8 cellular contexts compared by ENCODE assay signal in the genomic region with DNA sequence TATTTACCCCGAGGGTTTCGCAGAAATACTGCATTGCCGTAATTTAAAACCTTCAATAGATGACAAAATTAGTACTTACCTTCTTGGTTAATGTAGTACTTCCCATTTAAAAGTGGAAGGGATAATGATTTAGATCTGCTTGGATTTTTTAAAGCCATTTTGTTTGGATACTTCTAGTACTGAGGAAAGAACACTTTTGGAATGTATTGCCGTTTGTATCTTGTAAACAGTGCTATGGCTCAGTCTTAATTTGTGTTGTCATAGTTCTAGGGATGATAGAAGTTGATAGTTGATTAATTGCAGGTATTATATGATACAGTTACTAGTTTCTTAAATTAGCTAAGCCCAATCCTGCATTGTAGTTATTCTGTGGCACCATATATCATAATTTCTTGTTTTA. TPM values are rescaled to one million over a fixed set of nuclear protein-coding genes. Genes with fewer than 3 reads are reported as not detected.
A peak's percentile ranks its signal among the peaks of the same experiment; 100 is the strongest.
DNase-seq lines count a peak whose midpoint lies in the region; ATAC-seq, FAIRE-seq and TF ChIP-seq lines count a peak whose summit lies in the region.

No MANE protein-coding gene starts in this region.

- DNase-seq in GM18507 (ENCODE audit: extremely low spot score, insufficient read length, low read depth) (no peak), Peyer's patch (no peak), fibroblast of lung (ENCODE audit: low read depth in 2 of 2) (no peak), gastrocnemius medialis (no peak), DMS153 treated with DMSO at 0.1 percent for 48 hours (lab: John Stamatoyannopoulos, UW; ENCODE audit: unreplicated experiment) (no peak), nucleus accumbens (lab: John Stamatoyannopoulos, UW) (no peak)

- H3K4me2 ChIP-seq in fibroblast of lung (ENCODE audit: extremely low read depth, insufficient read depth, low read length) = peak overlapping the region; percentile 76

- H3K79me2 ChIP-seq in fibroblast of lung (ENCODE audit: control insufficient read depth, insufficient read depth, low read length) = peaks cover 87% of the 10 kb centered on the region

- TF ChIP-seq POLR2A in Peyer's patch (IDR thresholded peaks at IDR 0.05) (no peak), gastrocnemius medialis (IDR thresholded peaks at IDR 0.05) (no peak)

- H3K4me1 ChIP-seq in Peyer's patch (peaks cover 0 to 41% (median 4%) of the 10 kb centered on the region in 4 donors), fibroblast of lung (ENCODE audit: control insufficient read depth, extremely low read depth, insufficient read depth, low read length) (peaks cover 16% of the 10 kb centered on the region), gastrocnemius medialis (peaks cover 74 to 75% of the 10 kb centered on the region in 2 donors)

- H3K9me3 ChIP-seq in Peyer's patch = no peaks in the 10 kb centered on the region
- no peaks in the 10 kb centered on the region for H3K9me3 ChIP-seq in fibroblast of lung (ENCODE audit: control insufficient read depth, insufficient read depth, low read depth, low read length)
- H3K9me3 ChIP-seq in gastrocnemius medialis = no peaks in the 10 kb centered on the region

- intact Hi-C loops in gastrocnemius medialis (cut with DNase I; ENCODE audit: low total_unique reads) = no loop called here

- in situ Hi-C loops in gastrocnemius medialis (cut with MboI; ENCODE audit: low sequenced_read_pairs in 4 of 4) = loop anchor here in 2 of 4 donors (10.0 to 25.0 kb wide), 2 partner anchors 235 to 487 kb away; no protein-coding TSS in a partner anchor

- H2AFZ ChIP-seq in fibroblast of lung (ENCODE audit: low read length) = no peak overlapping the region

- H3K27ac ChIP-seq in Peyer's patch (no peak overlapping the region), fibroblast of lung (ENCODE audit: insufficient read depth, low read length) (no peak overlapping the region), gastrocnemius medialis (peak overlapping the region; percentile 90 to 97 (median 96))

- no peak overlapping the region for H3K9ac ChIP-seq in fibroblast of lung (ENCODE audit: insufficient read depth, low read length)

- H3K27me3 ChIP-seq in Peyer's patch = no peaks in the 10 kb centered on the region
- H3K27me3 ChIP-seq in fibroblast of lung (ENCODE audit: control insufficient read depth, insufficient read depth, low read length) = no peaks in the 10 kb centered on the region
- H3K27me3 ChIP-seq in gastrocnemius medialis = no peaks in the 10 kb centered on the region

- no peak for TF ChIP-seq CTCF in Peyer's patch (IDR thresholded peaks at IDR 0.05)
- TF ChIP-seq CTCF in fibroblast of lung (conservative IDR thresholded peaks at IDR 0.05 in 1 of 2, IDR thresholded peaks at IDR 0.05 in 1 of 2; ENCODE audit: low read depth in 1 of 2, low read length in 2 of 2) = no peak
- TF ChIP-seq CTCF in gastrocnemius medialis (IDR thresholded peaks at IDR 0.05 in 4 of 5, conservative IDR thresholded peaks at IDR 0.05 in 1 of 5) = no peak

- H3K36me3 ChIP-seq in Peyer's patch (peaks cover 0 to 11% (median 0%) of the 10 kb centered on the region in 3 donors), fibroblast of lung (ENCODE audit: control insufficient read depth, insufficient read depth, low read length) (peaks cover 4% of the 10 kb centered on the region), gastrocnemius medialis (no peaks in the 10 kb centered on the region)

- H3K4me3 ChIP-seq in Peyer's patch (peak overlapping the region in 3 of 4 donors; percentile 92 to 94 (median 94)), fibroblast of lung (replicated peaks in 1 of 4; ENCODE audit: control extremely low read depth in 1 of 4, insufficient read depth in 1 of 4, low read depth in 3 of 4, low read length in 4 of 4) (peak overlapping the region; percentile 66 to 95 (median 84)), gastrocnemius medialis (peak overlapping the region; percentile 63 to 90 (median 75))

- H4K20me1 ChIP-seq in fibroblast of lung (ENCODE audit: control insufficient read depth, extremely low read depth, insufficient read depth, low read length) = peaks cover 2% of the 10 kb centered on the region

- FAIRE-seq in GM18507 (lab: Jason Lieb, UNC) = peak; percentile 9

- no peak for ATAC-seq in gastrocnemius medialis
- no peak for ATAC-seq in HG02610 (IDR thresholded peaks at IDR 0.05; ENCODE audit: unreplicated experiment)
- no peak for ATAC-seq in GM18909 (IDR thresholded peaks at IDR 0.05; ENCODE audit: poor library complexity, unreplicated experiment)

RNA-seq across cellular contexts. Expression of gene TNPO1, which starts 33.1 kb away (rescaled TPM):
- total RNA-seq in Peyer's patch = 100 to 1,000 TPM in 1 of 4 donors, 10 to 100 TPM in 3; 73.1 to 241 (median 76.8) TPM
- 207 and 226 TPM in 2 replicates for total RNA-seq in fibroblast of lung
- 93.7 and 117 TPM in 2 replicates for polyA plus RNA-seq in fibroblast of lung
- polyA plus RNA-seq in fibroblast of lung (2012) = 58.4 and 76.2 TPM in 2 replicates
- polyA minus RNA-seq in fibroblast of lung (ENCODE audit: low replicate concordance) = 42.7 and 101 TPM in 2 replicates
- 100 to 1,000 TPM in 3 of 4 donors, 10 to 100 TPM in 1; 96.8 to 130 (median 111) TPM for total RNA-seq in gastrocnemius medialis

Comparison
In these comparisons a context has a peak if more than half of its experiments do, and no peak if none do; other contexts are left out.
1. H3K27ac ChIP-seq: peak in gastrocnemius medialis (4 of 4); none in Peyer's patch (0 of 4) and fibroblast of lung (single experiment).
2. Peak in every context shown above with its lines, with median percentiles within 50 percentile points of each other: H3K4me3 ChIP-seq.